In genomic region chr7:77727936-77728701, GRCh38 we compare ENCODE assay signal across 8 cellular contexts. TPM values are rescaled to one million over a fixed set of nuclear protein-coding genes. Genes with fewer than 3 reads are reported as not detected.
DNase-seq lines count a peak whose midpoint lies in the region; ATAC-seq lines count a peak whose summit lies in the region.

No MANE protein-coding gene starts in this region.

- peak overlapping the region; percentile 29 for H3K4me3 ChIP-seq in CD4-positive, CD25-positive, alpha-beta regulatory T cell (ENCODE audit: low read depth, low read length)
- no peak overlapping the region for H3K4me3 ChIP-seq in iPS-18a (ENCODE audit: low read length)

- H3K9ac ChIP-seq in iPS-18a (ENCODE audit: low read length): peak overlapping the region; percentile 6

- H3K4me1 Mint-ChIP-seq in CD4-positive, CD25-positive, alpha-beta regulatory T cell: peaks cover 45 to 65% (median 53%) of the 10 kb centered on the region in 4 donors
- peaks cover 27% of the 10 kb centered on the region for H3K4me1 Mint-ChIP-seq in activated T-helper 17 cell treated with anti-CD3 and anti-CD28 coated beads, Interleukin-2, amount 50 U/mL, for 72 hours
- H3K4me1 Mint-ChIP-seq in stimulated activated naive CD8-positive, alpha-beta T cell treated with anti-CD3 and anti-CD28 coated beads, Interleukin-15, Interleukin-2, amounts not matched to agents 100 ng/mL and 50 ng/mL, for 24 hours (ENCODE audit: low read depth): peaks cover 56% of the 10 kb centered on the region

- H3K27me3 ChIP-seq in CD4-positive, CD25-positive, alpha-beta regulatory T cell (ENCODE audit: control insufficient read depth, insufficient read depth, low read length): no peaks in the 10 kb centered on the region
- no peaks in the 10 kb centered on the region for H3K27me3 ChIP-seq in iPS-18a (ENCODE audit: control insufficient read depth, insufficient read depth, low read length)

- peak; percentile 46 to 56 for ATAC-seq in CD4-positive, CD25-positive, alpha-beta regulatory T cell (ENCODE audit: low read depth in 2 of 2)
- no peak for ATAC-seq in activated T-helper 17 cell treated with anti-CD3 and anti-CD28 coated beads, Interleukin-2, amount 50 U/mL, for 72 hours (replicated peaks)
- no peak for ATAC-seq in GM18867 (IDR thresholded peaks at IDR 0.05; ENCODE audit: unreplicated experiment)
- ATAC-seq in GM18873 (IDR thresholded peaks at IDR 0.05; ENCODE audit: low FRiP score, unreplicated experiment): no peak

- H3K27me3 Mint-ChIP-seq in CD4-positive, CD25-positive, alpha-beta regulatory T cell: no peaks in the 10 kb centered on the region
- no peaks in the 10 kb centered on the region for H3K27me3 Mint-ChIP-seq in activated T-helper 17 cell treated with anti-CD3 and anti-CD28 coated beads, Interleukin-2, amount 50 U/mL, for 72 hours
- H3K27me3 Mint-ChIP-seq in stimulated activated naive CD8-positive, alpha-beta T cell treated with anti-CD3 and anti-CD28 coated beads, Interleukin-15, Interleukin-2, amounts not matched to agents 100 ng/mL and 50 ng/mL, for 24 hours: no peaks in the 10 kb centered on the region

- no peaks in the 10 kb centered on the region for H3K9me3 Mint-ChIP-seq in CD4-positive, CD25-positive, alpha-beta regulatory T cell
- no peaks in the 10 kb centered on the region for H3K9me3 Mint-ChIP-seq in activated T-helper 17 cell treated with anti-CD3 and anti-CD28 coated beads, Interleukin-2, amount 50 U/mL, for 72 hours
- H3K9me3 Mint-ChIP-seq in stimulated activated naive CD8-positive, alpha-beta T cell treated with anti-CD3 and anti-CD28 coated beads, Interleukin-15, Interleukin-2, amounts not matched to agents 100 ng/mL and 50 ng/mL, for 24 hours: no peaks in the 10 kb centered on the region

- peaks cover 22% of the 10 kb centered on the region for H3K4me1 ChIP-seq in CD4-positive, CD25-positive, alpha-beta regulatory T cell (ENCODE audit: control insufficient read depth, insufficient read depth, low read length, poor library complexity, severe bottlenecking)
- H3K4me1 ChIP-seq in iPS-18a (ENCODE audit: control insufficient read depth, low read depth, low read length): peaks cover 24% of the 10 kb centered on the region

- H3K9me3 ChIP-seq in CD4-positive, CD25-positive, alpha-beta regulatory T cell (ENCODE audit: control insufficient read depth in 2 of 2, low read length in 2 of 2): no peaks in the 10 kb centered on the region
- H3K9me3 ChIP-seq in iPS-18a (ENCODE audit: control insufficient read depth, low read depth, low read length): no peaks in the 10 kb centered on the region

- peak overlapping the region; percentile 41 for H3K27ac ChIP-seq in CD4-positive, CD25-positive, alpha-beta regulatory T cell (ENCODE audit: insufficient read depth, low read length, poor library complexity, severe bottlenecking)
- H3K27ac ChIP-seq in iPS-18a (ENCODE audit: low read length): peak overlapping the region; percentile 32

- peak overlapping the region; percentile 79 to 86 (median 83) for H3K27ac Mint-ChIP-seq in CD4-positive, CD25-positive, alpha-beta regulatory T cell
- peak overlapping the region; percentile 66 for H3K27ac Mint-ChIP-seq in activated T-helper 17 cell treated with anti-CD3 and anti-CD28 coated beads, Interleukin-2, amount 50 U/mL, for 72 hours
- H3K27ac Mint-ChIP-seq in stimulated activated naive CD8-positive, alpha-beta T cell treated with anti-CD3 and anti-CD28 coated beads, Interleukin-15, Interleukin-2, amounts not matched to agents 100 ng/mL and 50 ng/mL, for 24 hours: no peak overlapping the region

- H3K36me3 Mint-ChIP-seq in CD4-positive, CD25-positive, alpha-beta regulatory T cell: peaks cover 9% of the 10 kb centered on the region
- H3K36me3 Mint-ChIP-seq in activated T-helper 17 cell treated with anti-CD3 and anti-CD28 coated beads, Interleukin-2, amount 50 U/mL, for 72 hours (ENCODE audit: low read depth): peaks cover 8% of the 10 kb centered on the region
- peaks cover 14% of the 10 kb centered on the region for H3K36me3 Mint-ChIP-seq in stimulated activated naive CD8-positive, alpha-beta T cell treated with anti-CD3 and anti-CD28 coated beads, Interleukin-15, Interleukin-2, amounts not matched to agents 100 ng/mL and 50 ng/mL, for 24 hours (ENCODE audit: low read depth)

- H3K4me3 Mint-ChIP-seq in CD4-positive, CD25-positive, alpha-beta regulatory T cell: peak overlapping the region; percentile 30 to 70 (median 40)
- H3K4me3 Mint-ChIP-seq in activated T-helper 17 cell treated with anti-CD3 and anti-CD28 coated beads, Interleukin-2, amount 50 U/mL, for 72 hours: peak overlapping the region; percentile 43
- peak overlapping the region; percentile 5 for H3K4me3 Mint-ChIP-seq in stimulated activated naive CD8-positive, alpha-beta T cell treated with anti-CD3 and anti-CD28 coated beads, Interleukin-15, Interleukin-2, amounts not matched to agents 100 ng/mL and 50 ng/mL, for 24 hours

- H3K36me3 ChIP-seq in CD4-positive, CD25-positive, alpha-beta regulatory T cell (ENCODE audit: control insufficient read depth, insufficient read depth, low read length): no peaks in the 10 kb centered on the region
- H3K36me3 ChIP-seq in iPS-18a (ENCODE audit: control insufficient read depth, low read depth, low read length): no peaks in the 10 kb centered on the region

- peak in 2 of 3 donors; percentile 22 to 26 for DNase-seq in CD4-positive, CD25-positive, alpha-beta regulatory T cell
- peak; percentile 79 for DNase-seq in NCI-H1092 treated with DMSO at 0.1 percent for 48 hours (lab: John Stamatoyannopoulos, UW)
- DNase-seq in HuH-7.5 (ENCODE audit: low spot score): no peak

RNA-seq across cellular contexts. Expression of gene RSBN1L, which starts 31.9 kb away (rescaled TPM):
- total RNA-seq in CD4-positive, CD25-positive, alpha-beta regulatory T cell: 31.8 TPM
- polyA plus RNA-seq in CD4-positive, CD25-positive, alpha-beta regulatory T cell: 1 to 10 TPM; 7.3 to 9.8 (median 8.0) TPM
- total RNA-seq in activated T-helper 17 cell treated with anti-CD3 and anti-CD28 coated beads, Interleukin-2, amount 50 U/mL, for 72 hours: 10 to 100 TPM; 15.1 to 21.6 TPM

Comparison
In these comparisons a context has a peak if more than half of its experiments do, and no peak if none do; other contexts are left out.
1. ATAC-seq: peak in CD4-positive, CD25-positive, alpha-beta regulatory T cell (2 of 2); none in activated T-helper 17 cell treated with anti-CD3 and anti-CD28 coated beads, Interleukin-2, amount 50 U/mL, for 72 hours (single experiment), GM18867 (single experiment) and GM18873 (single experiment).
2. Peak in every context shown above with its lines, with median percentiles within 50 percentile points of each other: H3K4me3 Mint-ChIP-seq.